In the genomic region with DNA sequence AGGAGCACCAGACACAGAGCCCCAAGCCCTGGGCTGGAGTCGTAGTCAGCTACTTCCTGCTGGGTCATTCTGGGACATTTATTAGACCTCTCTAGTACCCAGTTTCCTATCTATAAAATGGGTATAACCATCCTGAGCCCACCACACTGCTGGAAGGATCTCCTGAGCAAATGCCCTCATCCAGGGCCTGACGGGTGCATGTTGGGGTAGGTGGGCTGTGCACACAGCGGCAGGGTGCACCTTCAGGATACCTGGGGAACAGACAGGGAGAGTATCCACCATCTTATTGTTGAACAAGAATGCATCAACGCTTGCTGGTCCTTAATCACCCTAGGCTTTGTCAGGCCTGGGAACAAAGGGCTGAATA, we compare ENCODE assay signal across 1 cellular context.
TF ChIP-seq lines count a peak whose summit lies in the region.

No MANE protein-coding gene starts in this region.

TF ChIP-seq in IMR-90, 13 proteins besides CTCF, POLR2A, EP300 and RAD21:
- no peak for TF ChIP-seq FOS (IDR thresholded peaks at IDR 0.05; ENCODE audit: low read depth, low read length)
